Comparison of ENCODE assay signal across 8 cellular contexts in the genomic region with DNA sequence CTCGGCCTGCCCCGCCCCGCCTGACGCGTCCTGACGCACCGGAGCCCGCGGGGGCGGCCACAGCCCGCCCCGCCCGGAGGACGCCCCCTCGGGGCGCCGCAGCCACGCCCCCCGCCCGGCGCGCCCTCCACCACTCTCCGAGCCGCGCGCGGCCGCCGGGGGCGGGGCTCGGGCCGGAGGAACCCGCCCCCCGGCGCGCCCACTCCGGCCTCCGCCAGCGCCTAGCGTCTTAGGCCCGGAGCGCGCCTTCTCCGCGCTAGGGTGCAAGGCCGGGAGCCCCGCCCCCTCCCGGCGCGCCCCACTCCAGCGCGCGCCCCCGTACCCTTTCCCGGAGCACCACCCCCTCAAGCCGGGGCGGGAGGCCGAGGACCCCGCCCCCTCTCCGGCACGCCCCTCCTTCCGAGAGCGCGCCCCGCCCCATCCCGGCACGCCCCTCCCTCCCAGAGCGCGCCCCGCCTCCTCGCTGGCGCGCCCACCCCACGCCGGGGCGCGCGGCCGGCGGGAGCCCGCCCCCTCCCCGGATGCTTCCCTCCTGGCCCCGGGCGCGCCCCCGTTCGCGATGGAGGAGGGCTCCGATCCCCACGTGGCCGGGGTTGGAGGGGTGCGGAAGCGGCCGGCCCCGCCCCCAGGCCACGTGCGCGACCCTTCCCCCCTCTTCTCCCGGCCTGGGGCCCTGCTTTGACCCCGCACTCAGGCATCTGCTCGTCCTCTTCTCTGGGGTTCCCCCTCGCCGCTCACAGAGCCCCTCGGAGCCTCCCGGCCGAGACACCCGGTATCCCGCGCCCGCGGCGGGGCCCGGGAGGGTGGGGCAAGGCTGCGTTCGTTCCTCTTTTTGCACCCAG. TPM values are rescaled to one million over a fixed set of nuclear protein-coding genes. Genes with fewer than 3 reads are reported as not detected.
DNase-seq lines count a peak whose midpoint lies in the region; ATAC-seq and TF ChIP-seq lines count a peak whose summit lies in the region.

No MANE protein-coding gene starts in this region.

- H3K4me3 ChIP-seq in BLaER1 (peak overlapping the region; percentile 96), lower lobe of right lung (peak overlapping the region; percentile 80)

- peak; percentile 100 for DNase-seq in NCI-H69 (lab: John Stamatoyannopoulos, UW)
- peak; percentile 92 for DNase-seq in activated CD4-positive, alpha-beta T cell treated with anti-CD3 and anti-CD28 coated beads, Interleukin-2, amount 50 U/mL, for 48 hours
- DNase-seq in dermis microvascular lymphatic vessel endothelial cell (ENCODE audit: low read depth in 2 of 2), result peak; percentile 68 to 93
- peak; percentile 93 for DNase-seq in lower lobe of right lung
- peak; percentile 92 to 94 for DNase-seq in stimulated activated CD4-positive, alpha-beta T cell treated with anti-CD3 and anti-CD28 coated beads, Interleukin-4, amount 100 ng/mL, for 48 hours (ENCODE audit: low read depth in 2 of 2)

- intact Hi-C loops in lower lobe of right lung (cut with DNase I), result no loop called here

- peaks cover 41% of the 10 kb centered on the region for H3K4me1 ChIP-seq in BLaER1
- H3K4me1 ChIP-seq in lower lobe of right lung, result peaks cover 44% of the 10 kb centered on the region

- H3K9me3 ChIP-seq in BLaER1, result no peaks in the 10 kb centered on the region
- no peaks in the 10 kb centered on the region for H3K9me3 ChIP-seq in lower lobe of right lung

- H3K27me3 ChIP-seq in BLaER1 (no peaks in the 10 kb centered on the region), lower lobe of right lung (ENCODE audit: low read depth) (no peaks in the 10 kb centered on the region)

- H4K20me1 ChIP-seq in BLaER1, result peaks cover 37% of the 10 kb centered on the region

- H3K4me2 ChIP-seq in BLaER1, result peak overlapping the region; percentile 93

- ATAC-seq in GM19324 (IDR thresholded peaks at IDR 0.05; ENCODE audit: low FRiP score, unreplicated experiment), result peak; percentile 62
- peak; percentile 42 for ATAC-seq in HG03457 (IDR thresholded peaks at IDR 0.05; ENCODE audit: unreplicated experiment)
- peak; percentile 91 to 94 for ATAC-seq in lower lobe of right lung

- TF ChIP-seq CTCF in lower lobe of right lung (IDR thresholded peaks at IDR 0.05), result no peak

- H3K27ac ChIP-seq in BLaER1, result peak overlapping the region; percentile 98
- H3K27ac ChIP-seq in lower lobe of right lung, result peak overlapping the region; percentile 90

- H3K36me3 ChIP-seq in BLaER1 (no peaks in the 10 kb centered on the region), lower lobe of right lung (no peaks in the 10 kb centered on the region)

- H3K9ac ChIP-seq in BLaER1, result peak overlapping the region; percentile 96

RNA-seq across cellular contexts. Expression of gene KLF16, which starts 0.5 kb away (rescaled TPM):
- total RNA-seq in dermis microvascular lymphatic vessel endothelial cell (3.7 and 6.7 TPM in 2 replicates), lower lobe of right lung (22.2 TPM)

RNA-seq across cellular contexts. Expression of gene REXO1, which starts 15.6 kb away (rescaled TPM):
- total RNA-seq in dermis microvascular lymphatic vessel endothelial cell (3.7 and 8.0 TPM in 2 replicates), lower lobe of right lung (29.1 TPM)

RNA-seq across cellular contexts. Expression of gene ABHD17A, which starts 21.4 kb away (rescaled TPM):
- 70.1 and 93.4 TPM in 2 replicates for total RNA-seq in dermis microvascular lymphatic vessel endothelial cell
- 76.4 TPM for total RNA-seq in lower lobe of right lung

RNA-seq across cellular contexts. Expression of gene ADAT3, which starts 41.3 kb away (rescaled TPM):
- total RNA-seq in dermis microvascular lymphatic vessel endothelial cell (1.7 and 3.8 TPM in 2 replicates), lower lobe of right lung (6.2 TPM)

RNA-seq across cellular contexts. Expression of gene SCAMP4, which starts 41.3 kb away (rescaled TPM):
- 18.2 and 37.9 TPM in 2 replicates for total RNA-seq in dermis microvascular lymphatic vessel endothelial cell
- 65.0 TPM for total RNA-seq in lower lobe of right lung

Comparison
In these comparisons a context has a peak if more than half of its experiments do, and no peak if none do; other contexts are left out.
1. Peak in every context shown above with its lines: DNase-seq, ATAC-seq, H3K4me3 ChIP-seq and H3K27ac ChIP-seq.
2. ATAC-seq: peak in every context shown above with its lines; median percentile 92 in lower lobe of right lung; 62 in GM19324; 42 in HG03457.